In genomic region chr2:12686708-12687107, GRCh38 we compare ENCODE assay signal across 25 cellular contexts.
"Had no signal": no experiment of that assay in that cellular context is flagged by ENCODE, and none has a peak within 500 bp of the region (broad histone marks: within the 10 kb centered on the region; RNA-seq: fewer than 3 reads in every experiment).

No MANE protein-coding gene starts in this region.

- H3K4me3 ChIP-seq: esophagus squamous epithelium, sigmoid colon, tibial artery had no signal

- H3K36me3 ChIP-seq: brain microvascular endothelial cell, esophagus squamous epithelium, sigmoid colon, tibial artery had no signal

- H3K27ac ChIP-seq: brain microvascular endothelial cell, esophagus squamous epithelium, tibial artery had no signal

- H3K9me3 Mint-ChIP-seq: activated CD8-positive, alpha-beta T cell treated with anti-CD3 and anti-CD28 coated beads for 36 hours had no signal

- ATAC-seq: activated CD8-positive, alpha-beta T cell treated with anti-CD3 and anti-CD28 coated beads for 36 hours; activated naive CD8-positive, alpha-beta T cell treated with anti-CD3 and anti-CD28 coated beads, Interleukin-2, amount 50 U/mL, for 24 hours had no signal

- H3K27ac Mint-ChIP-seq: activated B cell treated with CpG ODN at 0.5 μM for 24 hours; activated CD8-positive, alpha-beta T cell treated with anti-CD3 and anti-CD28 coated beads for 36 hours; activated naive CD8-positive, alpha-beta T cell treated with anti-CD3 and anti-CD28 coated beads, Interleukin-2, amount 50 U/mL, for 24 hours; activated T-helper 2 cell treated with anti-CD3 and anti-CD28 coated beads, Interferon-gamma antibody, Interleukin-2, Interleukin-4, amounts not matched to agents 10 μg/mL and 5 μg/mL and 100 μg/mL, durations not matched to agents 14 hours and 24 hours and 36 hours; T-helper 2 cell treated with Interferon-gamma antibody and Interleukin-4, amounts not matched to agents 5 μg/mL and 100 μg/mL, for 36 hours had no signal

- H3K4me1 Mint-ChIP-seq: activated B cell treated with CpG ODN at 0.5 μM for 24 hours; activated naive CD8-positive, alpha-beta T cell treated with anti-CD3 and anti-CD28 coated beads, Interleukin-2, amount 50 U/mL, for 24 hours had no signal

- H3K9me3 ChIP-seq: esophagus squamous epithelium, tibial artery had no signal

- FAIRE-seq: keratinocyte, TTC549, urothelium cell line had no signal

- DNase-seq: activated B cell treated with CpG ODN at 0.5 μM for 24 hours; activated CD4-positive, alpha-beta T cell treated with anti-CD3 and anti-CD28 coated beads for 48 hours; activated CD8-positive, alpha-beta T cell treated with anti-CD3 and anti-CD28 coated beads for 36 hours; activated naive CD4-positive, alpha-beta T cell treated with Interleukin-2 at 50 U/mL for 16 hours; activated naive CD8-positive, alpha-beta T cell treated with anti-CD3 and anti-CD28 coated beads, Interleukin-2, amount 50 U/mL, for 24 hours; activated T-cell treated with anti-CD3 and anti-CD28 coated beads, Interleukin-2, amount 50 U/mL, for 1 hour; aorta; brain microvascular endothelial cell; cerebellar nuclear complex; cortex of kidney; esophagus squamous epithelium; foreskin fibroblast; hypothalamus; occipital lobe; posterior cingulate gyrus; sigmoid colon; stimulated activated naive CD4-positive, alpha-beta T cell treated with Interleukin-2 at 50 U/mL for 16 hours; substantia nigra; SW 1271; tibial artery had no signal

- H3K4me3 Mint-ChIP-seq: activated B cell treated with CpG ODN at 0.5 μM for 24 hours; activated CD8-positive, alpha-beta T cell treated with anti-CD3 and anti-CD28 coated beads for 36 hours; activated naive CD8-positive, alpha-beta T cell treated with anti-CD3 and anti-CD28 coated beads, Interleukin-2, amount 50 U/mL, for 24 hours; T-helper 2 cell treated with Interferon-gamma antibody and Interleukin-4, amounts not matched to agents 5 μg/mL and 100 μg/mL, for 36 hours had no signal

- H3K27me3 Mint-ChIP-seq: activated CD8-positive, alpha-beta T cell treated with anti-CD3 and anti-CD28 coated beads for 36 hours had no signal

- H3K27me3 ChIP-seq: brain microvascular endothelial cell, esophagus squamous epithelium, sigmoid colon, tibial artery had no signal
